1 cellular context compared by ENCODE assay signal in the genomic region with DNA sequence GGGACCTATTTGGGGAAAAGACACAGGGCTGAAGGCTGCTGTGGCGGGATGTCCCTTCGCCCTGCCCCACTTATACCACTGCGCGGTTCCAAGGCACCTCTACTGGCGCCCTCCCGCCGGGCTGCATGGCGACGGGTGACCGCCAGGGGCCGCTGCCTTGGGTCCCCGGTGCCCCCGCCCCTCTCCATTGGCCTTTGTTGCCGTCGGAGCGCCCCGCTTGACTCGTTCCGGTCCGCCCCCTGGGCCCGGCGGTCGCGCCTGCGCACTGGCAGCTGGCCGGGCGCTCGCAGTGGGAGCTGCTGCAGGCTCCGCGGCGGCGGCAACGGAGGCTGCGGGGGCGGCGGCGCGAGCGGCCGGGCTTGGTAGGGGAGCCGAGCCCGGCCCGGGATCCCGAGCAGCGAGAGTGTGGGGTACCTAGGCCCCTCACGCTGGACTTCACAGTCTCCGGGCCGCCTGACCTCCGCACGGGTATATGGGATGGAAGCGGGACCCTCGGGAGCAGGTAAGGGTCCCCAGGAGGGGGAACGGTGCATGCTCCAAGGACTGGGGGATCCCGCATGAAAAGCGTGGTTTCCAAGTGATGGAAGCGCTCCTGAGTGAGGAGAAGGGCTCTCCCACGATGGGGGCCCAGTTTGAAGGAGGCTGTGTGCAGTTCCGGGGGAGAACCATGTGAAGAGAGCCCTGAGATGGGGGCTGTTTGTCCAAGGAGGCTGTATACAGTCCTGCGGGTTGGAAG.
TF ChIP-seq lines count a peak whose summit lies in the region.

Gene AGO1, plus strand, starts transcription at position 265 of the 736 bp plus-strand sequence. Its CDS starts 213 bp downstream, at position 478.

TF ChIP-seq in HepG2, 621 proteins besides CTCF, POLR2A, EP300 and RAD21 (continued from another document and continues in another):
- peak; percentile 81 for TF ChIP-seq RBFOX2 (IDR thresholded peaks at IDR 0.05; ENCODE audit: low read depth, low read length)
- TF ChIP-seq ZFX (CRISPR knock-in tag; IDR thresholded peaks at IDR 0.05; ENCODE audit: low read depth) = peak; percentile 67; the same call in 1 of the 2 replicates
- no peak for TF ChIP-seq ZNF589 (CRISPR knock-in tag; conservative IDR thresholded peaks at IDR 0.05)
- peak; percentile 71 to 92; a peak in 3 of 4 replicates for TF ChIP-seq HMGXB4 (CRISPR knock-in tag; IDR thresholded peaks at IDR 0.05; ENCODE audit: borderline replicate concordance in 1 of 2, low read depth in 1 of 2)
- peak; percentile 63 for TF ChIP-seq ISL2 (CRISPR knock-in tag; IDR thresholded peaks at IDR 0.05)
- TF ChIP-seq, protein P1, sequence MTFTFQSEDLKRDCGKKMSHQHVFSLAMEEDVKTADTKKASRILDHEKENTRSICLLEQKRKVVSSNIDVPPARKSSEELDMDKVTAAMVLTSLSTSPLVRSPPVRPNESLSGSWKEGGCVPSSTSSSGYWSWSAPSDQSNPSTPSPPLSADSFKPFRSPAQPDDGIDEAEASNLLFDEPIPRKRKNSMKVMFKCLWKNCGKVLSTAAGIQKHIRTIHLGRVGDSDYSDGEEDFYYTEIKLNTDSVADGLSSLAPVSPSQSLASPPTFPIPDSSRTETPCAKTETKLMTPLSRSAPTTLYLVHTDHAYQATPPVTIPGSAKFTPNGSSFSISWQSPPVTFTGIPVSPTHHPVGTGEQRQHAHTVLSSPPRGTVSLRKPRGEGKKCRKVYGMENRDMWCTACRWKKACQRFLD (CRISPR knock-in tag; IDR thresholded peaks at IDR 0.05; ENCODE audit: borderline replicate concordance) = peak; percentile 66; the same call in 1 of the 2 replicates
- peak; percentile 17 to 36; a peak in 3 of 4 replicates for TF ChIP-seq REST (IDR thresholded peaks at IDR 0.05; ENCODE audit: borderline replicate concordance in 1 of 2, low read depth in 1 of 2, low read length in 2 of 2)
- peak; percentile 96 for TF ChIP-seq ZNF777 (CRISPR knock-in tag; IDR thresholded peaks at IDR 0.05)
- TF ChIP-seq, protein P2, sequence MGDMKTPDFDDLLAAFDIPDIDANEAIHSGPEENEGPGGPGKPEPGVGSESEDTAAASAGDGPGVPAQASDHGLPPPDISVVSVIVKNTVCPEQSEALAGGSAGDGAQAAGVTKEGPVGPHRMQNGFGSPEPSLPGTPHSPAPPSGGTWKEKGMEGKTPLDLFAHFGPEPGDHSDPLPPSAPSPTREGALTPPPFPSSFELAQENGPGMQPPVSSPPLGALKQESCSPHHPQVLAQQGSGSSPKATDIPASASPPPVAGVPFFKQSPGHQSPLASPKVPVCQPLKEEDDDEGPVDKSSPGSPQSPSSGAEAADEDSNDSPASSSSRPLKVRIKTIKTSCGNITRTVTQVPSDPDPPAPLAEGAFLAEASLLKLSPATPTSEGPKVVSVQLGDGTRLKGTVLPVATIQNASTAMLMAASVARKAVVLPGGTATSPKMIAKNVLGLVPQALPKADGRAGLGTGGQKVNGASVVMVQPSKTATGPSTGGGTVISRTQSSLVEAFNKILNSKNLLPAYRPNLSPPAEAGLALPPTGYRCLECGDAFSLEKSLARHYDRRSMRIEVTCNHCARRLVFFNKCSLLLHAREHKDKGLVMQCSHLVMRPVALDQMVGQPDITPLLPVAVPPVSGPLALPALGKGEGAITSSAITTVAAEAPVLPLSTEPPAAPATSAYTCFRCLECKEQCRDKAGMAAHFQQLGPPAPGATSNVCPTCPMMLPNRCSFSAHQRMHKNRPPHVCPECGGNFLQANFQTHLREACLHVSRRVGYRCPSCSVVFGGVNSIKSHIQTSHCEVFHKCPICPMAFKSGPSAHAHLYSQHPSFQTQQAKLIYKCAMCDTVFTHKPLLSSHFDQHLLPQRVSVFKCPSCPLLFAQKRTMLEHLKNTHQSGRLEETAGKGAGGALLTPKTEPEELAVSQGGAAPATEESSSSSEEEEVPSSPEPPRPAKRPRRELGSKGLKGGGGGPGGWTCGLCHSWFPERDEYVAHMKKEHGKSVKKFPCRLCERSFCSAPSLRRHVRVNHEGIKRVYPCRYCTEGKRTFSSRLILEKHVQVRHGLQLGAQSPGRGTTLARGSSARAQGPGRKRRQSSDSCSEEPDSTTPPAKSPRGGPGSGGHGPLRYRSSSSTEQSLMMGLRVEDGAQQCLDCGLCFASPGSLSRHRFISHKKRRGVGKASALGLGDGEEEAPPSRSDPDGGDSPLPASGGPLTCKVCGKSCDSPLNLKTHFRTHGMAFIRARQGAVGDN (CRISPR knock-in tag; IDR thresholded peaks at IDR 0.05) = peak; percentile 69
- TF ChIP-seq, protein P3, sequence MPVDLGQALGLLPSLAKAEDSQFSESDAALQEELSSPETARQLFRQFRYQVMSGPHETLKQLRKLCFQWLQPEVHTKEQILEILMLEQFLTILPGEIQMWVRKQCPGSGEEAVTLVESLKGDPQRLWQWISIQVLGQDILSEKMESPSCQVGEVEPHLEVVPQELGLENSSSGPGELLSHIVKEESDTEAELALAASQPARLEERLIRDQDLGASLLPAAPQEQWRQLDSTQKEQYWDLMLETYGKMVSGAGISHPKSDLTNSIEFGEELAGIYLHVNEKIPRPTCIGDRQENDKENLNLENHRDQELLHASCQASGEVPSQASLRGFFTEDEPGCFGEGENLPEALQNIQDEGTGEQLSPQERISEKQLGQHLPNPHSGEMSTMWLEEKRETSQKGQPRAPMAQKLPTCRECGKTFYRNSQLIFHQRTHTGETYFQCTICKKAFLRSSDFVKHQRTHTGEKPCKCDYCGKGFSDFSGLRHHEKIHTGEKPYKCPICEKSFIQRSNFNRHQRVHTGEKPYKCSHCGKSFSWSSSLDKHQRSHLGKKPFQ (CRISPR knock-in tag; IDR thresholded peaks at IDR 0.05; ENCODE audit: insufficient replicate concordance) = peak; percentile 13
- TF ChIP-seq ZZZ3 (CRISPR knock-in tag; IDR thresholded peaks at IDR 0.05; ENCODE audit: borderline replicate concordance) = peak; percentile 75; the same call in 1 of the 2 replicates
- peak; percentile 69 for TF ChIP-seq ZNF547 (CRISPR knock-in tag; IDR thresholded peaks at IDR 0.05)
- no peak for TF ChIP-seq TCF7 (IDR thresholded peaks at IDR 0.05; ENCODE audit: low read depth)
- TF ChIP-seq ZNF33B (CRISPR knock-in tag; IDR thresholded peaks at IDR 0.05) = peak; percentile 34; the same call in 1 of the 2 replicates
- peak; percentile 88 for TF ChIP-seq MIER2 (CRISPR knock-in tag; IDR thresholded peaks at IDR 0.05)
- TF ChIP-seq ZFP91 (CRISPR knock-in tag; IDR thresholded peaks at IDR 0.05; ENCODE audit: borderline replicate concordance) = peak; percentile 28; the same call in 1 of the 2 replicates
- 0 out of 2 replicates have a peak, but pooled peaks have one; percentile 59 for TF ChIP-seq ZNF160 (CRISPR knock-in tag; IDR thresholded peaks at IDR 0.05)
- TF ChIP-seq ZNF615 (CRISPR knock-in tag; IDR thresholded peaks at IDR 0.05; ENCODE audit: borderline replicate concordance) = no peak
- 0 out of 2 replicates have a peak, but pooled peaks have one; percentile 17 for TF ChIP-seq REPIN1 (CRISPR knock-in tag; IDR thresholded peaks at IDR 0.05; ENCODE audit: borderline replicate concordance, low read depth)
- TF ChIP-seq GATAD1 (CRISPR knock-in tag; IDR thresholded peaks at IDR 0.05) = peak; percentile 70
- TF ChIP-seq SP4 (CRISPR knock-in tag; IDR thresholded peaks at IDR 0.05) = peak; percentile 65; the same call in 1 of the 2 replicates
- peak; percentile 33; the same call in 1 of the 2 replicates for TF ChIP-seq ZNF12 (CRISPR knock-in tag; IDR thresholded peaks at IDR 0.05)
- TF ChIP-seq GZF1 (CRISPR knock-in tag; IDR thresholded peaks at IDR 0.05) = 0 out of 2 replicates have a peak, but pooled peaks have one; percentile 61
- 0 out of 2 replicates have a peak, but pooled peaks have one; percentile 37 for TF ChIP-seq NFKBIZ (CRISPR knock-in tag; IDR thresholded peaks at IDR 0.05)
- TF ChIP-seq HNF4G (IDR thresholded peaks at IDR 0.05; ENCODE audit: borderline replicate concordance, low read depth, low read length) = no peak; the same call in 1 of the 2 replicates
- TF ChIP-seq HNF4G (CRISPR knock-in tag; IDR thresholded peaks at IDR 0.05; ENCODE audit: borderline replicate concordance, low read depth) = peak; percentile 60; the same call in 1 of the 2 replicates
- no peak for TF ChIP-seq ZBTB14 (CRISPR knock-in tag; IDR thresholded peaks at IDR 0.05)
- peak; percentile 4; the same call in 1 of the 2 replicates for TF ChIP-seq SRF (IDR thresholded peaks at IDR 0.05; ENCODE audit: low read depth, low read length)
- peak; percentile 78; the same call in 1 of the 2 replicates for TF ChIP-seq THAP7 (CRISPR knock-in tag; IDR thresholded peaks at IDR 0.05)
- 0 out of 2 replicates have a peak, but pooled peaks have one; percentile 22 for TF ChIP-seq EEA1 (CRISPR knock-in tag; IDR thresholded peaks at IDR 0.05; ENCODE audit: borderline replicate concordance)
- TF ChIP-seq, protein P4, sequence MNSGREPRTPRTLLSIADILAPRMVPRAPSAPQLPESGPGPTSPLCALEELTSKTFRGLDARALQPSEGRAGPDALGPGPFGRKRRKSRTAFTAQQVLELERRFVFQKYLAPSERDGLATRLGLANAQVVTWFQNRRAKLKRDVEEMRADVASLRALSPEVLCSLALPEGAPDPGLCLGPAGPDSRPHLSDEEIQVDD (CRISPR knock-in tag; IDR thresholded peaks at IDR 0.05; ENCODE audit: borderline replicate concordance) = 0 out of 2 replicates have a peak, but pooled peaks have one; percentile 52
- no peak for TF ChIP-seq PLRG1 (conservative IDR thresholded peaks at IDR 0.05)
- TF ChIP-seq HOXA5 (CRISPR knock-in tag; IDR thresholded peaks at IDR 0.05) = no peak; the same call in 1 of the 2 replicates
- TF ChIP-seq, protein P5, sequence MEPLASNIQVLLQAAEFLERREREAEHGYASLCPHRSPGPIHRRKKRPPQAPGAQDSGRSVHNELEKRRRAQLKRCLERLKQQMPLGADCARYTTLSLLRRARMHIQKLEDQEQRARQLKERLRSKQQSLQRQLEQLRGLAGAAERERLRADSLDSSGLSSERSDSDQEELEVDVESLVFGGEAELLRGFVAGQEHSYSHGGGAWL (CRISPR knock-in tag; IDR thresholded peaks at IDR 0.05) = no peak
- peak; percentile 70; the same call in 1 of the 2 replicates for TF ChIP-seq ZNF274 (CRISPR knock-in tag; IDR thresholded peaks at IDR 0.05)
